ENCODE assay signal across 12 cellular contexts in genomic region chr9:91795500-91796241, GRCh38.
A peak's percentile ranks its signal among the peaks of the same experiment; 100 is the strongest.
DNase-seq lines count a peak whose midpoint lies in the region; ATAC-seq, FAIRE-seq and TF ChIP-seq lines count a peak whose summit lies in the region.
"Had no signal": no experiment of that assay in that cellular context is flagged by ENCODE, and none has a peak within 500 bp of the region (broad histone marks: within the 10 kb centered on the region; RNA-seq: fewer than 3 reads in every experiment).

No MANE protein-coding gene starts in this region.

- H4K20me1 ChIP-seq in fibroblast of lung (ENCODE audit: control insufficient read depth, extremely low read depth, insufficient read depth, low read length) = no peaks in the 10 kb centered on the region

- intact Hi-C loops in stomach (cut with DNase I; ENCODE audit: low total_unique reads) = no loop called here

- WGBS in stomach, 5 donors = 43 to 54% (median 49%) methylated on average over 7 of the region's 7 CpGs

- H3K4me3 ChIP-seq in fibroblast of lung (replicated peaks in 1 of 4; ENCODE audit: control extremely low read depth in 1 of 4, insufficient read depth in 1 of 4, low read depth in 3 of 4, low read length in 4 of 4) (no peak overlapping the region), stomach (no peak overlapping the region)
- H3K4me3 ChIP-seq: lower lobe of right lung, spleen had no signal

- H3K27ac ChIP-seq in fibroblast of lung (ENCODE audit: insufficient read depth, low read length) (no peak overlapping the region), stomach (peak overlapping the region in 4 of 5 donors; percentile 3 to 81 (median 44))
- H3K27ac ChIP-seq: lower lobe of right lung had no signal

- peak overlapping the region; percentile 2 for H3K9ac ChIP-seq in fibroblast of lung (ENCODE audit: insufficient read depth, low read length)

- TF ChIP-seq CTCF in fibroblast of lung (conservative IDR thresholded peaks at IDR 0.05 in 1 of 2, IDR thresholded peaks at IDR 0.05 in 1 of 2; ENCODE audit: low read depth in 1 of 2, low read length in 2 of 2) (no peak), stomach (IDR thresholded peaks at IDR 0.05) (no peak)

- H3K27me3 ChIP-seq in fibroblast of lung (ENCODE audit: control insufficient read depth, insufficient read depth, low read length) (no peaks in the 10 kb centered on the region), stomach (no peaks in the 10 kb centered on the region)

- TF ChIP-seq EP300 in stomach (IDR thresholded peaks at IDR 0.05) = peak; percentile 27

- H3K4me2 ChIP-seq in fibroblast of lung (ENCODE audit: extremely low read depth, insufficient read depth, low read length) = no peak overlapping the region

- H3K9me3 ChIP-seq in fibroblast of lung (ENCODE audit: control insufficient read depth, insufficient read depth, low read depth, low read length) = no peaks in the 10 kb centered on the region
- H3K9me3 ChIP-seq in stomach = no peaks in the 10 kb centered on the region
- H3K9me3 ChIP-seq: lower lobe of right lung, spleen had no signal

- ATAC-seq in GM19452 (IDR thresholded peaks at IDR 0.05; ENCODE audit: unreplicated experiment) = no peak
- ATAC-seq: lower lobe of right lung; stimulated activated memory B cell treated with anti-CD40 and anti-IgM and Interleukin-4, amounts not matched to agents 10 μg/mL and 1 μg/mL and 100 μg/mL, for 72 hours had no signal

- DNase-seq in activated effector memory CD4-positive, alpha-beta T cell treated with anti-CD3 and anti-CD28 coated beads, Interleukin-2, amount 50 U/mL, for 16 hours = peak; percentile 63
- DNase-seq in activated effector memory CD4-positive, alpha-beta T cell treated with Interleukin-2 at 50 U/mL for 16 hours = no peak
- DNase-seq in RCC 7860 (ENCODE audit: low spot score) (peak; percentile 82), fibroblast of lung (ENCODE audit: low read depth in 2 of 2) (peak; percentile 9 to 56), stomach (no peak), GF-D8 (lab: John Stamatoyannopoulos, UW) (no peak), activated gamma-delta T cell treated with Interleukin-2 at 50 U/mL for 16 hours (no peak)
- DNase-seq: lower lobe of right lung, RPMI8226, spleen had no signal

- peak; percentile 95 for FAIRE-seq in RCC 7860 (lab: Jason Lieb, UNC)

- no peaks in the 10 kb centered on the region for H3K79me2 ChIP-seq in fibroblast of lung (ENCODE audit: control insufficient read depth, insufficient read depth, low read length)

- H3K4me1 ChIP-seq in fibroblast of lung (ENCODE audit: control insufficient read depth, extremely low read depth, insufficient read depth, low read length) (no peaks in the 10 kb centered on the region), stomach (peaks cover 4 to 34% (median 20%) of the 10 kb centered on the region in 4 donors)

- H2AFZ ChIP-seq in fibroblast of lung (ENCODE audit: low read length) = no peak overlapping the region

- TF ChIP-seq POLR2A in stomach (IDR thresholded peaks at IDR 0.05) = no peak

- no peaks in the 10 kb centered on the region for H3K36me3 ChIP-seq in fibroblast of lung (ENCODE audit: control insufficient read depth, insufficient read depth, low read length)
- no peaks in the 10 kb centered on the region for H3K36me3 ChIP-seq in stomach
- H3K36me3 ChIP-seq: lower lobe of right lung, spleen had no signal

Comparison
In these comparisons a context has a peak if more than half of its experiments do, and no peak if none do; other contexts are left out.
1. DNase-seq: peak in activated effector memory CD4-positive, alpha-beta T cell treated with anti-CD3 and anti-CD28 coated beads, Interleukin-2, amount 50 U/mL, for 16 hours (single experiment), RCC 7860 (single experiment) and fibroblast of lung (2 of 2); none in activated effector memory CD4-positive, alpha-beta T cell treated with Interleukin-2 at 50 U/mL for 16 hours (single experiment), stomach (single experiment), GF-D8 (single experiment) and activated gamma-delta T cell treated with Interleukin-2 at 50 U/mL for 16 hours (single experiment).